2 cellular contexts compared by ENCODE assay signal in the genomic region with DNA sequence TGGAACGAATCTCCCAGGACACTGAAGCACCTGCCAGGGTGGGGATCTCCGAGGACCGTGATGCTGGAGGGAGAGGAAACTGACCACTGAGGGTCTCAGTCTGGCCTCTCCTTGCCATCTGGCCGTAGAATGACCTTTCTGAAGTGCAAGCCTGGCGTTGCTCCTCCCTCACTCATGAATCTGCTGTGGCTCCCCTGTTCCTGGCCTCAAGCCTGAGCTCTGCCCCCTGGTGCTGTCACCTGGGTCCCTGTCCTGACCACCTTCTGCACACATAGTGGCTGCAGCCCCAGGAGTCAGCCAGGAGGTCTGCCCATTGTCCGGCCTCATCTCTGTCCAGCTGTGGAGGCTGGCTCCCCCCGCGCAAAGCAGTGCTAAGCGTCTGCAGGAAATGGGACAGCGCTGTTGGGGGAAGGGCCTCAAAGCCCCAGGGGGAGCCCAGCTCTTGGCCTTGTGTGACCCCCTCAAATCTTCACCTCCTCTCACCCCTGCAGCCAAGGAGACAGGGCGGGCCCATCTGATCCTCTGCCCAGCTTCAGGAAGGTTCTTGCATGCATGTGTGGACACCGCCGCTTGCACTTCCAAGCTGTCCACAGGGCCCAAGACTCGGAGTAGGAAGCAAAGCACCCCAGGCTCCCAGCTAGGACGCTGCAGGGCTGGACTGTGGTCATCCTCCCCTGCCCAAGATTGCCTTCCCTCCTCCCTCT.
A peak's percentile ranks its signal among the peaks of the same experiment; 100 is the strongest.
TF ChIP-seq lines count a peak whose summit lies in the region.

No MANE protein-coding gene starts in this region.

TF ChIP-seq in WTC11, 78 proteins besides CTCF, POLR2A, EP300 and RAD21:
- TF ChIP-seq GTF2I (CRISPR knock-in tag; conservative IDR thresholded peaks at IDR 0.05) (peak; percentile 91), ZNF317 (CRISPR knock-in tag; IDR thresholded peaks at IDR 0.05; ENCODE audit: borderline replicate concordance, low read depth) (no peak), ZNF121 (CRISPR knock-in tag; IDR thresholded peaks at IDR 0.05) (0 out of 2 replicates have a peak, but pooled peaks have one; percentile 21)
- TF ChIP-seq, protein P1, sequence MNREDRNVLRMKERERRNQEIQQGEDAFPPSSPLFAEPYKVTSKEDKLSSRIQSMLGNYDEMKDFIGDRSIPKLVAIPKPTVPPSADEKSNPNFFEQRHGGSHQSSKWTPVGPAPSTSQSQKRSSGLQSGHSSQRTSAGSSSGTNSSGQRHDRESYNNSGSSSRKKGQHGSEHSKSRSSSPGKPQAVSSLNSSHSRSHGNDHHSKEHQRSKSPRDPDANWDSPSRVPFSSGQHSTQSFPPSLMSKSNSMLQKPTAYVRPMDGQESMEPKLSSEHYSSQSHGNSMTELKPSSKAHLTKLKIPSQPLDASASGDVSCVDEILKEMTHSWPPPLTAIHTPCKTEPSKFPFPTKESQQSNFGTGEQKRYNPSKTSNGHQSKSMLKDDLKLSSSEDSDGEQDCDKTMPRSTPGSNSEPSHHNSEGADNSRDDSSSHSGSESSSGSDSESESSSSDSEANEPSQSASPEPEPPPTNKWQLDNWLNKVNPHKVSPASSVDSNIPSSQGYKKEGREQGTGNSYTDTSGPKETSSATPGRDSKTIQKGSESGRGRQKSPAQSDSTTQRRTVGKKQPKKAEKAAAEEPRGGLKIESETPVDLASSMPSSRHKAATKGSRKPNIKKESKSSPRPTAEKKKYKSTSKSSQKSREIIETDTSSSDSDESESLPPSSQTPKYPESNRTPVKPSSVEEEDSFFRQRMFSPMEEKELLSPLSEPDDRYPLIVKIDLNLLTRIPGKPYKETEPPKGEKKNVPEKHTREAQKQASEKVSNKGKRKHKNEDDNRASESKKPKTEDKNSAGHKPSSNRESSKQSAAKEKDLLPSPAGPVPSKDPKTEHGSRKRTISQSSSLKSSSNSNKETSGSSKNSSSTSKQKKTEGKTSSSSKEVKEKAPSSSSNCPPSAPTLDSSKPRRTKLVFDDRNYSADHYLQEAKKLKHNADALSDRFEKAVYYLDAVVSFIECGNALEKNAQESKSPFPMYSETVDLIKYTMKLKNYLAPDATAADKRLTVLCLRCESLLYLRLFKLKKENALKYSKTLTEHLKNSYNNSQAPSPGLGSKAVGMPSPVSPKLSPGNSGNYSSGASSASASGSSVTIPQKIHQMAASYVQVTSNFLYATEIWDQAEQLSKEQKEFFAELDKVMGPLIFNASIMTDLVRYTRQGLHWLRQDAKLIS (CRISPR knock-in tag; IDR thresholded peaks at IDR 0.05; ENCODE audit: borderline replicate concordance), result no peak
- TF ChIP-seq, protein P2, sequence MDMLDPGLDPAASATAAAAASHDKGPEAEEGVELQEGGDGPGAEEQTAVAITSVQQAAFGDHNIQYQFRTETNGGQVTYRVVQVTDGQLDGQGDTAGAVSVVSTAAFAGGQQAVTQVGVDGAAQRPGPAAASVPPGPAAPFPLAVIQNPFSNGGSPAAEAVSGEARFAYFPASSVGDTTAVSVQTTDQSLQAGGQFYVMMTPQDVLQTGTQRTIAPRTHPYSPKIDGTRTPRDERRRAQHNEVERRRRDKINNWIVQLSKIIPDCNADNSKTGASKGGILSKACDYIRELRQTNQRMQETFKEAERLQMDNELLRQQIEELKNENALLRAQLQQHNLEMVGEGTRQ (CRISPR knock-in tag; IDR thresholded peaks at IDR 0.05), result no peak

TF ChIP-seq in HepG2, 621 proteins besides CTCF, POLR2A, EP300 and RAD21:
- TF ChIP-seq ZNF20 (CRISPR knock-in tag; IDR thresholded peaks at IDR 0.05) (no peak), RCOR2 (CRISPR knock-in tag; IDR thresholded peaks at IDR 0.05) (no peak), ZBTB20 (CRISPR knock-in tag; IDR thresholded peaks at IDR 0.05; ENCODE audit: borderline replicate concordance, low read depth) (no peak), ZNF629 (CRISPR knock-in tag; conservative IDR thresholded peaks at IDR 0.05) (no peak), KDM1A (CRISPR knock-in tag; IDR thresholded peaks at IDR 0.05) (0 out of 2 replicates have a peak, but pooled peaks have one; percentile 39), ZFP36 (IDR thresholded peaks at IDR 0.05; ENCODE audit: borderline replicate concordance, low read depth, low read length, partially characterized antibody) (peak; percentile 51), HCFC1 (IDR thresholded peaks at IDR 0.05; ENCODE audit: low read depth, low read length) (no peak), ADNP (CRISPR knock-in tag; IDR thresholded peaks at IDR 0.05) (peak; percentile 70; the same call in 1 of the 2 replicates), ZNF207 (IDR thresholded peaks at IDR 0.05; ENCODE audit: borderline replicate concordance) (no peak), MEF2D (CRISPR knock-in tag; IDR thresholded peaks at IDR 0.05) (no peak), ZNF431 (CRISPR knock-in tag; IDR thresholded peaks at IDR 0.05; ENCODE audit: borderline replicate concordance, low read depth) (no peak), ZMYM3 (CRISPR knock-in tag; IDR thresholded peaks at IDR 0.05) (peak; percentile 82), MBNL3 (CRISPR knock-in tag; conservative IDR thresholded peaks at IDR 0.05) (no peak)
- TF ChIP-seq, protein P3, sequence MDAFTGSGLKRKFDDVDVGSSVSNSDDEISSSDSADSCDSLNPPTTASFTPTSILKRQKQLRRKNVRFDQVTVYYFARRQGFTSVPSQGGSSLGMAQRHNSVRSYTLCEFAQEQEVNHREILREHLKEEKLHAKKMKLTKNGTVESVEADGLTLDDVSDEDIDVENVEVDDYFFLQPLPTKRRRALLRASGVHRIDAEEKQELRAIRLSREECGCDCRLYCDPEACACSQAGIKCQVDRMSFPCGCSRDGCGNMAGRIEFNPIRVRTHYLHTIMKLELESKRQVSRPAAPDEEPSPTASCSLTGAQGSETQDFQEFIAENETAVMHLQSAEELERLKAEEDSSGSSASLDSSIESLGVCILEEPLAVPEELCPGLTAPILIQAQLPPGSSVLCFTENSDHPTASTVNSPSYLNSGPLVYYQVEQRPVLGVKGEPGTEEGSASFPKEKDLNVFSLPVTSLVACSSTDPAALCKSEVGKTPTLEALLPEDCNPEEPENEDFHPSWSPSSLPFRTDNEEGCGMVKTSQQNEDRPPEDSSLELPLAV (CRISPR knock-in tag; conservative IDR thresholded peaks at IDR 0.05; ENCODE audit: low read depth), result no peak
- TF ChIP-seq, protein P4, sequence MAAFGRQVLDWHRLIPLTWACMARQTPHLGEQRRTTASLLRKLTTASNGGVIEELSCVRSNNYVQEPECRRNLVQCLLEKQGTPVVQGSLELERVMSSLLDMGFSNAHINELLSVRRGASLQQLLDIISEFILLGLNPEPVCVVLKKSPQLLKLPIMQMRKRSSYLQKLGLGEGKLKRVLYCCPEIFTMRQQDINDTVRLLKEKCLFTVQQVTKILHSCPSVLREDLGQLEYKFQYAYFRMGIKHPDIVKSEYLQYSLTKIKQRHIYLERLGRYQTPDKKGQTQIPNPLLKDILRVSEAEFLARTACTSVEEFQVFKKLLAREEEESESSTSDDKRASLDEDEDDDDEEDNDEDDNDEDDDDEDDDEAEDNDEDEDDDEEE (CRISPR knock-in tag; IDR thresholded peaks at IDR 0.05), result no peak
- TF ChIP-seq, protein P5, sequence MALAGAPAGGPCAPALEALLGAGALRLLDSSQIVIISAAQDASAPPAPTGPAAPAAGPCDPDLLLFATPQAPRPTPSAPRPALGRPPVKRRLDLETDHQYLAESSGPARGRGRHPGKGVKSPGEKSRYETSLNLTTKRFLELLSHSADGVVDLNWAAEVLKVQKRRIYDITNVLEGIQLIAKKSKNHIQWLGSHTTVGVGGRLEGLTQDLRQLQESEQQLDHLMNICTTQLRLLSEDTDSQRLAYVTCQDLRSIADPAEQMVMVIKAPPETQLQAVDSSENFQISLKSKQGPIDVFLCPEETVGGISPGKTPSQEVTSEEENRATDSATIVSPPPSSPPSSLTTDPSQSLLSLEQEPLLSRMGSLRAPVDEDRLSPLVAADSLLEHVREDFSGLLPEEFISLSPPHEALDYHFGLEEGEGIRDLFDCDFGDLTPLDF (CRISPR knock-in tag; IDR thresholded peaks at IDR 0.05), result no peak
- TF ChIP-seq, protein P6, sequence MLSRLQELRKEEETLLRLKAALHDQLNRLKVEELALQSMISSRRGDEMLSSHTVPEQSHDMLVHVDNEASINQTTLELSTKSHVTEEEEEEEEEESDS (CRISPR knock-in tag; IDR thresholded peaks at IDR 0.05; ENCODE audit: borderline replicate concordance), result no peak
- TF ChIP-seq, protein P7, sequence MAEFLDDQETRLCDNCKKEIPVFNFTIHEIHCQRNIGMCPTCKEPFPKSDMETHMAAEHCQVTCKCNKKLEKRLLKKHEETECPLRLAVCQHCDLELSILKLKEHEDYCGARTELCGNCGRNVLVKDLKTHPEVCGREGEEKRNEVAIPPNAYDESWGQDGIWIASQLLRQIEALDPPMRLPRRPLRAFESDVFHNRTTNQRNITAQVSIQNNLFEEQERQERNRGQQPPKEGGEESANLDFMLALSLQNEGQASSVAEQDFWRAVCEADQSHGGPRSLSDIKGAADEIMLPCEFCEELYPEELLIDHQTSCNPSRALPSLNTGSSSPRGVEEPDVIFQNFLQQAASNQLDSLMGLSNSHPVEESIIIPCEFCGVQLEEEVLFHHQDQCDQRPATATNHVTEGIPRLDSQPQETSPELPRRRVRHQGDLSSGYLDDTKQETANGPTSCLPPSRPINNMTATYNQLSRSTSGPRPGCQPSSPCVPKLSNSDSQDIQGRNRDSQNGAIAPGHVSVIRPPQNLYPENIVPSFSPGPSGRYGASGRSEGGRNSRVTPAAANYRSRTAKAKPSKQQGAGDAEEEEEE (CRISPR knock-in tag; IDR thresholded peaks at IDR 0.05; ENCODE audit: borderline replicate concordance), result no peak
